In the genomic region with DNA sequence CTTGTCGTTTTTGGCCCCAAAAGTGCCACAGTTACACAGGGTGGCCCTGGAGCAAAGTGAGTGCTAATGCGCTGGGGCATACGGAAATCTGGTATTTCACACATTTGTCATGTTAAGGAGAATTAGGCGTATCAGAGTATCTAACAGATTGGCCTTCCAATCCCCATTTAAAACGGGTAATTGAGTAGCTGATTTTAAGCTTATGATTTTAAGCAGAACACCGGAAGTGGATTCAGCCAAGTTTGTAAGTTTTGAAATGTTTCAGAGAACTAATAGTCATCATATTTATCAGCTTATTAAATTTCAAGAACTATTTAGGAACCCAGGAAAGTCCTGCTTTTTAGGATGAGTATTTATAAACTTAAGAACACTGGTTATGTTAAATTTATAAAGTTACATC, we compare ENCODE assay signal across 24 cellular contexts. TPM values are rescaled to one million over a fixed set of nuclear protein-coding genes. Genes with fewer than 3 reads are reported as not detected.
"Had no signal": no experiment of that assay in that cellular context is flagged by ENCODE, and none has a peak within 500 bp of the region (broad histone marks: within the 10 kb centered on the region; RNA-seq: fewer than 3 reads in every experiment).

No MANE protein-coding gene starts in this region.

- H3K27ac ChIP-seq: dorsolateral prefrontal cortex, foreskin keratinocyte, heart right ventricle, left lung, prostate gland, right atrium auricular region, sigmoid colon, skin epidermis, thoracic aorta, upper lobe of left lung had no signal

- DNase-seq: cerebellar nuclear complex; dorsolateral prefrontal cortex; effector CD4-positive, alpha-beta T cell; foreskin keratinocyte; glutamatergic neuron; heart right ventricle; hippocampal formation; left cardiac atrium; left lung; natural killer cell; sigmoid colon; stimulated activated CD4-positive, alpha-beta T cell treated with anti-CD3 and anti-CD28 coated beads, Interleukin-15, amount 100 ng/mL, for 24 hours; stimulated activated CD4-positive, alpha-beta T cell treated with anti-CD3 and anti-CD28 coated beads, Interleukin-2, amount 100 ng/mL, for 48 hours; stimulated activated naive B cell treated with anti-CD40 and anti-IgM and Interleukin-4, amounts not matched to agents 10 μg/mL and 1 μg/mL and 100 μg/mL, for 72 hours; upper lobe of left lung had no signal

- ATAC-seq: foreskin keratinocyte; heart right ventricle; left cardiac atrium; left lung; natural killer cell; stimulated activated naive B cell treated with anti-CD40 and anti-IgM and Interleukin-4, amounts not matched to agents 10 μg/mL and 1 μg/mL and 100 μg/mL, for 72 hours had no signal

- FAIRE-seq: islet of Langerhans, urothelium cell line had no signal

- H3K9me3 ChIP-seq: heart right ventricle, left lung, prostate gland, right atrium auricular region, sigmoid colon, thoracic aorta, tibial nerve, upper lobe of left lung had no signal

- H3K36me3 ChIP-seq: heart right ventricle, left lung, prostate gland, right atrium auricular region, sigmoid colon, thoracic aorta, upper lobe of left lung had no signal

- H3K27ac Mint-ChIP-seq: natural killer cell; stimulated activated naive B cell treated with anti-CD40 and anti-IgM and Interleukin-4, amounts not matched to agents 10 μg/mL and 1 μg/mL and 100 μg/mL, for 72 hours; stimulated activated naive CD8-positive, alpha-beta T cell treated with anti-CD3 and anti-CD28 coated beads, Interleukin-15, Interleukin-2, amounts not matched to agents 100 ng/mL and 50 ng/mL, for 24 hours had no signal

- H3K4me3 Mint-ChIP-seq: natural killer cell; stimulated activated naive B cell treated with anti-CD40 and anti-IgM and Interleukin-4, amounts not matched to agents 10 μg/mL and 1 μg/mL and 100 μg/mL, for 72 hours; stimulated activated naive CD8-positive, alpha-beta T cell treated with anti-CD3 and anti-CD28 coated beads, Interleukin-15, Interleukin-2, amounts not matched to agents 100 ng/mL and 50 ng/mL, for 24 hours had no signal

- H3K27me3 ChIP-seq: dorsolateral prefrontal cortex, heart right ventricle, left lung, right atrium auricular region, sigmoid colon, tibial nerve, upper lobe of left lung had no signal

- H3K4me3 ChIP-seq: dorsolateral prefrontal cortex, heart right ventricle, left lung, prostate gland, right atrium auricular region, sigmoid colon, skin epidermis, thoracic aorta, tibial nerve, upper lobe of left lung had no signal

- H3K36me3 Mint-ChIP-seq: natural killer cell had no signal

- H3K4me1 ChIP-seq: foreskin keratinocyte, left lung had no signal

- H3K9me3 Mint-ChIP-seq: natural killer cell; stimulated activated naive B cell treated with anti-CD40 and anti-IgM and Interleukin-4, amounts not matched to agents 10 μg/mL and 1 μg/mL and 100 μg/mL, for 72 hours; stimulated activated naive CD8-positive, alpha-beta T cell treated with anti-CD3 and anti-CD28 coated beads, Interleukin-15, Interleukin-2, amounts not matched to agents 100 ng/mL and 50 ng/mL, for 24 hours had no signal

- H3K27me3 Mint-ChIP-seq: stimulated activated naive B cell treated with anti-CD40 and anti-IgM and Interleukin-4, amounts not matched to agents 10 μg/mL and 1 μg/mL and 100 μg/mL, for 72 hours; stimulated activated naive CD8-positive, alpha-beta T cell treated with anti-CD3 and anti-CD28 coated beads, Interleukin-15, Interleukin-2, amounts not matched to agents 100 ng/mL and 50 ng/mL, for 24 hours had no signal

RNA-seq across cellular contexts. Expression of a gene that starts 19.5 kb away (rescaled TPM):
- total RNA-seq: foreskin keratinocyte had no signal

RNA-seq across cellular contexts. Expression of a gene that starts 57.2 kb away (rescaled TPM):
- polyA plus RNA-seq: neural cell had no signal
